ENCODE assay signal across 9 cellular contexts in the genomic region with DNA sequence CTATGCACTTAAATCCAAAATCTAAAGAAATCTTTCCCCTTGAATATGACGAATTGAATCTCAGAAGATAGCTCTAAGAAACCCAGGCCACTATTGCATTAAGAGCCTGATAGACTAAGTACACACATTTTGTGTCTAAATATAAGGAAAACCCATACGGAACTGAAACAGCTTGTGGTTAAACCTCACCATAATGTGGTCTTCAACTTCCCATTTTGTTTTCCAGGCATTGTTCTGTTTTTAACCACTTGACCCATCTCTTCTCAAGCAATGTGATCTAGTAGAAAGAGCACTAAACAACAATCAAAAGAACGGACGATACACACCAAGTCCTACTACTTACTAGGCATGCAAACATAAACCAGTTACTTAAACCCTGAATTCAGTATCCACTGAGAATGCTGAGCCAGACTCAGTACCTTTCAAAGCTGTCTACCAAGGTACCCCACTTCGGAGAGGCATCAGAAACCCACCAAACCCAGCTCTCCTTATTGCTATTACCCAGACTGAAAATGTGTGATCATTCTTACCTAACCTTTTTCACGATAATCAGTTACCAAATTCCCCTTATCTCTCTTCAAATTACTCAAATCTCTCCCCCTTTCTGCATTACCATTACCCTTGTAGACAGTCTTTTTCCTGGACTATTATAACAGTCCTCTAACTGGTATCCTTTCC. TPM values are rescaled to one million over a fixed set of nuclear protein-coding genes. Genes with fewer than 3 reads are reported as not detected.
DNase-seq lines count a peak whose midpoint lies in the region; ATAC-seq, FAIRE-seq and TF ChIP-seq lines count a peak whose summit lies in the region.
"Had no signal": no experiment of that assay in that cellular context is flagged by ENCODE, and none has a peak within 500 bp of the region (broad histone marks: within the 10 kb centered on the region; RNA-seq: fewer than 3 reads in every experiment).

No MANE protein-coding gene starts in this region.

- H3K4me3 ChIP-seq in GM12875 (ENCODE audit: low read depth, low read length) = peak overlapping the region; percentile 16

- peak; percentile 95 for DNase-seq in KBM-7
- DNase-seq in endothelial cell (ENCODE audit: low spot score) = no peak
- DNase-seq in frontal cortex (ENCODE audit: low spot score in 2 of 2) = no peak
- no peak for DNase-seq in NCI-H146 (lab: John Stamatoyannopoulos, UW)
- DNase-seq in activated gamma-delta T cell treated with Interleukin-2 at 50 U/mL for 16 hours = no peak
- no peak for DNase-seq in NCI-H226

- FAIRE-seq in frontal cortex (lab: Jason Lieb, UNC) = no peak

- H3K4me1 Mint-ChIP-seq in endothelial cell (ENCODE audit: unreplicated experiment) = peaks cover 29% of the 10 kb centered on the region

- H3K36me3 Mint-ChIP-seq in endothelial cell (ENCODE audit: low read depth, unreplicated experiment) = peaks cover 7% of the 10 kb centered on the region

- peak overlapping the region; percentile 62 for H3K27ac Mint-ChIP-seq in endothelial cell (ENCODE audit: unreplicated experiment)

- in situ Hi-C loops in KBM-7 (cut with MboI; ENCODE audit: low pct_unique_long_range_greater_than_20kb, low sequenced_read_pairs) = no loop called here

- peak; percentile 84 for ATAC-seq in GM21447 (IDR thresholded peaks at IDR 0.05; ENCODE audit: unreplicated experiment)
- ATAC-seq: HCT116 had no signal

- H3K9me3 Mint-ChIP-seq in endothelial cell (ENCODE audit: unreplicated experiment) = no peaks in the 10 kb centered on the region

- H3K4me3 Mint-ChIP-seq in endothelial cell (ENCODE audit: unreplicated experiment) = peak overlapping the region; percentile 35

- H3K27me3 Mint-ChIP-seq in endothelial cell (ENCODE audit: unreplicated experiment) = no peaks in the 10 kb centered on the region

- TF ChIP-seq CTCF in GM12875 (IDR thresholded peaks at IDR 0.05; ENCODE audit: borderline replicate concordance, insufficient read depth, low read depth, low read length) = no peak
- no peak for TF ChIP-seq CTCF in endothelial cell (IDR thresholded peaks at IDR 0.05; ENCODE audit: unreplicated experiment)

RNA-seq across cellular contexts. Expression of a gene that starts 12.8 kb away (rescaled TPM):
- total RNA-seq in endothelial cell (ENCODE audit: unreplicated experiment) = 20.4 TPM
- total RNA-seq in frontal cortex = 4.9 TPM
